In genomic region chr7:141072548-141073172, GRCh38 we compare ENCODE assay signal across 1 cellular context.
A peak's percentile ranks its signal among the peaks of the same experiment; 100 is the strongest.
TF ChIP-seq lines count a peak whose summit lies in the region.

No MANE protein-coding gene starts in this region.

TF ChIP-seq in HEK293, 187 proteins besides CTCF, POLR2A, EP300 and RAD21 (continued from another document):
- TF ChIP-seq PRDM2 (tag by site-specific recombination; IDR thresholded peaks at IDR 0.05; ENCODE audit: borderline replicate concordance) (no peak), ZNF24 (tag by site-specific recombination; IDR thresholded peaks at IDR 0.05) (peak; percentile 68; the same call in 1 of the 2 replicates), OSR2 (tag by site-specific recombination; IDR thresholded peaks at IDR 0.05) (no peak; the same call in 1 of the 2 replicates), KLF10 (tag by site-specific recombination; IDR thresholded peaks at IDR 0.05) (peak; percentile 28), ZBTB11 (tag by site-specific recombination; conservative IDR thresholded peaks at IDR 0.05; ENCODE audit: low read depth) (peak; percentile 61), ZNF600 (tag by site-specific recombination; IDR thresholded peaks at IDR 0.05) (peak; percentile 79), ZNF350 (tag by site-specific recombination; IDR thresholded peaks at IDR 0.05) (no peak), ZNF704 (tag by site-specific recombination; IDR thresholded peaks at IDR 0.05) (no peak), ZNF335 (tag by site-specific recombination; conservative IDR thresholded peaks at IDR 0.05) (peak; percentile 42; the same call in 1 of the 2 replicates), ZNF558 (tag by site-specific recombination; IDR thresholded peaks at IDR 0.05) (no peak), INSM2 (tag by site-specific recombination; IDR thresholded peaks at IDR 0.05) (0 out of 2 replicates have a peak, but pooled peaks have one; percentile 20), ZBTB17 (tag by site-specific recombination; IDR thresholded peaks at IDR 0.05) (peak; percentile 95), ZNF394 (tag by site-specific recombination; IDR thresholded peaks at IDR 0.05; ENCODE audit: borderline replicate concordance) (peak; percentile 80), ZNF324 (tag by site-specific recombination; IDR thresholded peaks at IDR 0.05) (0 out of 2 replicates have a peak, but pooled peaks have one; percentile 70), AEBP2 (tag by site-specific recombination; IDR thresholded peaks at IDR 0.05; ENCODE audit: borderline replicate concordance) (no peak), ZBTB20 (tag by site-specific recombination; IDR thresholded peaks at IDR 0.05) (peak; percentile 97), MZF1 (tag by site-specific recombination; IDR thresholded peaks at IDR 0.05; ENCODE audit: borderline replicate concordance) (no peak), SP7 (tag by site-specific recombination; IDR thresholded peaks at IDR 0.05) (peak; percentile 85), HIC1 (tag by site-specific recombination; IDR thresholded peaks at IDR 0.05) (peak; percentile 38; the same call in 1 of the 2 replicates), GLI4 (tag by site-specific recombination; IDR thresholded peaks at IDR 0.05) (peak; percentile 76; the same call in 1 of the 2 replicates), ZBTB48 (tag by site-specific recombination; IDR thresholded peaks at IDR 0.05) (peak; percentile 81), ZSCAN16 (tag by site-specific recombination; IDR thresholded peaks at IDR 0.05) (no peak), ZNF629 (tag by site-specific recombination; IDR thresholded peaks at IDR 0.05) (peak; percentile 95), HOXD13 (CRISPR knock-in tag; IDR thresholded peaks at IDR 0.05; ENCODE audit: borderline replicate concordance) (no peak), ZNF2 (tag by site-specific recombination; IDR thresholded peaks at IDR 0.05) (peak; percentile 95), ZNF114 (tag by site-specific recombination; IDR thresholded peaks at IDR 0.05) (no peak), ZNF677 (tag by site-specific recombination; IDR thresholded peaks at IDR 0.05) (no peak), ZNF792 (tag by site-specific recombination; IDR thresholded peaks at IDR 0.05) (no peak), EGR2 (tag by site-specific recombination; IDR thresholded peaks at IDR 0.05; ENCODE audit: low read depth) (no peak)
- TF ChIP-seq, protein P1, sequence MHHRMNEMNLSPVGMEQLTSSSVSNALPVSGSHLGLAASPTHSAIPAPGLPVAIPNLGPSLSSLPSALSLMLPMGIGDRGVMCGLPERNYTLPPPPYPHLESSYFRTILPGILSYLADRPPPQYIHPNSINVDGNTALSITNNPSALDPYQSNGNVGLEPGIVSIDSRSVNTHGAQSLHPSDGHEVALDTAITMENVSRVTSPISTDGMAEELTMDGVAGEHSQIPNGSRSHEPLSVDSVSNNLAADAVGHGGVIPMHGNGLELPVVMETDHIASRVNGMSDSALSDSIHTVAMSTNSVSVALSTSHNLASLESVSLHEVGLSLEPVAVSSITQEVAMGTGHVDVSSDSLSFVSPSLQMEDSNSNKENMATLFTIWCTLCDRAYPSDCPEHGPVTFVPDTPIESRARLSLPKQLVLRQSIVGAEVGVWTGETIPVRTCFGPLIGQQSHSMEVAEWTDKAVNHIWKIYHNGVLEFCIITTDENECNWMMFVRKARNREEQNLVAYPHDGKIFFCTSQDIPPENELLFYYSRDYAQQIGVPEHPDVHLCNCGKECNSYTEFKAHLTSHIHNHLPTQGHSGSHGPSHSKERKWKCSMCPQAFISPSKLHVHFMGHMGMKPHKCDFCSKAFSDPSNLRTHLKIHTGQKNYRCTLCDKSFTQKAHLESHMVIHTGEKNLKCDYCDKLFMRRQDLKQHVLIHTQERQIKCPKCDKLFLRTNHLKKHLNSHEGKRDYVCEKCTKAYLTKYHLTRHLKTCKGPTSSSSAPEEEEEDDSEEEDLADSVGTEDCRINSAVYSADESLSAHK (tag by site-specific recombination; IDR thresholded peaks at IDR 0.05), result peak; percentile 38; the same call in 1 of the 2 replicates
- TF ChIP-seq, protein P2, sequence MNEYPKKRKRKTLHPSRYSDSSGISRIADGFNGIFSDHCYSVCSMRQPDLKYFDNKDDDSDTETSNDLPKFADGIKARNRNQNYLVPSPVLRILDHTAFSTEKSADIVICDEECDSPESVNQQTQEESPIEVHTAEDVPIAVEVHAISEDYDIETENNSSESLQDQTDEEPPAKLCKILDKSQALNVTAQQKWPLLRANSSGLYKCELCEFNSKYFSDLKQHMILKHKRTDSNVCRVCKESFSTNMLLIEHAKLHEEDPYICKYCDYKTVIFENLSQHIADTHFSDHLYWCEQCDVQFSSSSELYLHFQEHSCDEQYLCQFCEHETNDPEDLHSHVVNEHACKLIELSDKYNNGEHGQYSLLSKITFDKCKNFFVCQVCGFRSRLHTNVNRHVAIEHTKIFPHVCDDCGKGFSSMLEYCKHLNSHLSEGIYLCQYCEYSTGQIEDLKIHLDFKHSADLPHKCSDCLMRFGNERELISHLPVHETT (tag by site-specific recombination; IDR thresholded peaks at IDR 0.05), result peak; percentile 80; the same call in 1 of the 2 replicates
- TF ChIP-seq, protein P3, sequence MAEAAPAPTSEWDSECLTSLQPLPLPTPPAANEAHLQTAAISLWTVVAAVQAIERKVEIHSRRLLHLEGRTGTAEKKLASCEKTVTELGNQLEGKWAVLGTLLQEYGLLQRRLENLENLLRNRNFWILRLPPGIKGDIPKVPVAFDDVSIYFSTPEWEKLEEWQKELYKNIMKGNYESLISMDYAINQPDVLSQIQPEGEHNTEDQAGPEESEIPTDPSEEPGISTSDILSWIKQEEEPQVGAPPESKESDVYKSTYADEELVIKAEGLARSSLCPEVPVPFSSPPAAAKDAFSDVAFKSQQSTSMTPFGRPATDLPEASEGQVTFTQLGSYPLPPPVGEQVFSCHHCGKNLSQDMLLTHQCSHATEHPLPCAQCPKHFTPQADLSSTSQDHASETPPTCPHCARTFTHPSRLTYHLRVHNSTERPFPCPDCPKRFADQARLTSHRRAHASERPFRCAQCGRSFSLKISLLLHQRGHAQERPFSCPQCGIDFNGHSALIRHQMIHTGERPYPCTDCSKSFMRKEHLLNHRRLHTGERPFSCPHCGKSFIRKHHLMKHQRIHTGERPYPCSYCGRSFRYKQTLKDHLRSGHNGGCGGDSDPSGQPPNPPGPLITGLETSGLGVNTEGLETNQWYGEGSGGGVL (tag by site-specific recombination; IDR thresholded peaks at IDR 0.05), result peak; percentile 36; the same call in 1 of the 2 replicates
